Comparison of ENCODE assay signal across 10 cellular contexts in genomic region chr19:42424345-42424707, GRCh38. TPM values are rescaled to one million over a fixed set of nuclear protein-coding genes. Genes with fewer than 3 reads are reported as not detected.
A peak's percentile ranks its signal among the peaks of the same experiment; 100 is the strongest.
DNase-seq lines count a peak whose midpoint lies in the region; ATAC-seq and TF ChIP-seq lines count a peak whose summit lies in the region.
"Had no signal": no experiment of that assay in that cellular context is flagged by ENCODE, and none has a peak within 500 bp of the region (broad histone marks: within the 10 kb centered on the region; RNA-seq: fewer than 3 reads in every experiment).

No MANE protein-coding gene starts in this region.

- no peaks in the 10 kb centered on the region for H3K27me3 ChIP-seq in CD8-positive, alpha-beta T cell (ENCODE audit: insufficient read depth, low read length)
- no peaks in the 10 kb centered on the region for H3K27me3 ChIP-seq in parathyroid adenoma (ENCODE audit: control insufficient read depth, insufficient read depth, low read length)
- H3K27me3 ChIP-seq: SJCRH30 had no signal

- DNase-seq in CD8-positive, alpha-beta T cell, result no peak
- no peak for DNase-seq in RWPE1 (ENCODE audit: low spot score)
- DNase-seq in erythroblast (lab: John Stamatoyannopoulos, UW), result peak; percentile 65 to 66
- no peak for DNase-seq in omental fat pad (ENCODE audit: low spot score)
- DNase-seq in D341Med (ENCODE audit: low spot score), result no peak
- no peak for DNase-seq in activated naive CD4-positive, alpha-beta T cell treated with anti-CD3 and anti-CD28 coated beads, Interleukin-2, amount 50 U/mL, for 16 hours
- DNase-seq: NCI-H1417, SJCRH30 had no signal

- H3K4me3 ChIP-seq in CD8-positive, alpha-beta T cell (ENCODE audit: low read depth, low read length), result peak overlapping the region; percentile 78
- peak overlapping the region; percentile 79 for H3K4me3 ChIP-seq in parathyroid adenoma (ENCODE audit: low read depth, low read length)
- H3K4me3 ChIP-seq: SJCRH30 had no signal

- no peaks in the 10 kb centered on the region for H3K36me3 ChIP-seq in CD8-positive, alpha-beta T cell (ENCODE audit: insufficient read depth, low read length)
- H3K36me3 ChIP-seq in parathyroid adenoma (ENCODE audit: control insufficient read depth, insufficient read depth, low read length), result no peaks in the 10 kb centered on the region
- H3K36me3 ChIP-seq: SJCRH30 had no signal

- CTCF ChIA-PET in CD8-positive, alpha-beta T cell (lab: Charles Lee), result interaction anchor here (1.1 to 5.8 kb wide), 6 partner anchors 9 to 53 kb away, joined by 3 to 28 read pairs (median 4); no protein-coding TSS in a partner anchor
- CTCF ChIA-PET in RWPE1 (lab: Yijun Ruan, JAX), result interaction anchor here (0.7 to 2.7 kb wide), 4 partner anchors 9 to 83 kb away, joined by 3 to 12 read pairs (median 4); no protein-coding TSS in a partner anchor

- H3K9me3 Mint-ChIP-seq in CD8-positive, alpha-beta T cell, result no peaks in the 10 kb centered on the region

- no peak overlapping the region for H3K27ac Mint-ChIP-seq in CD8-positive, alpha-beta T cell

- peaks cover 6% of the 10 kb centered on the region for H3K36me3 Mint-ChIP-seq in CD8-positive, alpha-beta T cell

- POLR2A ChIA-PET in CD8-positive, alpha-beta T cell (lab: Charles Lee), result interaction anchor here (1.6 to 1.7 kb wide), 3 partner anchors 14 to 311 kb away, joined by 3 to 8 read pairs (median 4); no protein-coding TSS in a partner anchor
- POLR2A ChIA-PET in RWPE1 (lab: Yijun Ruan, JAX; ENCODE audit: low non-redundant PET), result no interaction called here

- H3K4me3 Mint-ChIP-seq in CD8-positive, alpha-beta T cell, result peak overlapping the region; percentile 93

- H3K4me1 ChIP-seq in CD8-positive, alpha-beta T cell (ENCODE audit: insufficient read depth, low read length), result peaks cover 31% of the 10 kb centered on the region
- peaks cover 10% of the 10 kb centered on the region for H3K4me1 ChIP-seq in parathyroid adenoma
- H3K4me1 ChIP-seq: SJCRH30 had no signal

- H3K27ac ChIP-seq in CD8-positive, alpha-beta T cell (ENCODE audit: low read depth, low read length), result no peak overlapping the region
- H3K27ac ChIP-seq in RWPE1 (peak overlapping the region; percentile 79), parathyroid adenoma (peak overlapping the region; percentile 43)
- H3K27ac ChIP-seq: SJCRH30 had no signal

- no peak for TF ChIP-seq POLR2A in erythroblast (IDR thresholded peaks at IDR 0.05; ENCODE audit: low read length)

- no peak for TF ChIP-seq CTCF in CD8-positive, alpha-beta T cell (IDR thresholded peaks at IDR 0.05)
- TF ChIP-seq CTCF in RWPE1 (conservative IDR thresholded peaks at IDR 0.05; ENCODE audit: low read depth) (no peak), parathyroid adenoma (IDR thresholded peaks at IDR 0.05) (no peak), omental fat pad (IDR thresholded peaks at IDR 0.05) (no peak)

- no peak for ATAC-seq in CD8-positive, alpha-beta T cell
- ATAC-seq in GM18867 (IDR thresholded peaks at IDR 0.05; ENCODE audit: unreplicated experiment), result no peak
- ATAC-seq in omental fat pad (ENCODE audit: low FRiP score), result no peak

- H3K4me2 ChIP-seq in parathyroid adenoma (ENCODE audit: low read length), result peak overlapping the region; percentile 94

- H3K27me3 Mint-ChIP-seq in CD8-positive, alpha-beta T cell (ENCODE audit: low read depth), result no peaks in the 10 kb centered on the region

- peaks cover 41% of the 10 kb centered on the region for H3K4me1 Mint-ChIP-seq in CD8-positive, alpha-beta T cell (ENCODE audit: low read depth)

- H3K9me3 ChIP-seq in CD8-positive, alpha-beta T cell (ENCODE audit: low read length), result no peaks in the 10 kb centered on the region
- no peaks in the 10 kb centered on the region for H3K9me3 ChIP-seq in parathyroid adenoma (ENCODE audit: control insufficient read depth, low read length)
- H3K9me3 ChIP-seq: SJCRH30 had no signal

- peak overlapping the region; percentile 96 for H2AFZ ChIP-seq in parathyroid adenoma

- H3K9ac ChIP-seq in parathyroid adenoma, result no peak overlapping the region

- intact Hi-C loops in CD8-positive, alpha-beta T cell (cut with DNase I, micrococcal nuclease), result loop anchor here (5.0 to 10.0 kb wide), 6 partner anchors 97 to 317 kb away; partner anchors contain the start of genes DEDD2 (in 1 of the 2), ERF (in 1 of the 2), MEGF8 (in 1 of the 2) and POU2F2 (in 1 of the 2)

- peaks cover 2% of the 10 kb centered on the region for H3K79me2 ChIP-seq in parathyroid adenoma

RNA-seq across cellular contexts. Expression of gene LIPE, which starts 2.9 kb away (rescaled TPM):
- total RNA-seq in CD8-positive, alpha-beta T cell, result 1 to 10 TPM; 4.8 to 8.6 TPM
- total RNA-seq in omental fat pad, result 1,000 to 10,000 TPM in 2 of 4 donors, 100 to 1,000 TPM in 2; 491 to 3,641 (median 1,025) TPM
- total RNA-seq: SJCRH30 had no signal

RNA-seq across cellular contexts. Expression of gene CXCL17, which starts 18.4 kb away (rescaled TPM):
- not detected for total RNA-seq in CD8-positive, alpha-beta T cell
- total RNA-seq in omental fat pad, result not detected
- total RNA-seq: SJCRH30 had no signal

RNA-seq across cellular contexts. Expression of gene CNFN, which starts 34.2 kb away (rescaled TPM):
- not detected for total RNA-seq in CD8-positive, alpha-beta T cell
- total RNA-seq in omental fat pad, result not detected
- total RNA-seq: SJCRH30 had no signal

Comparison
In these comparisons a context has a peak if more than half of its experiments do, and no peak if none do; other contexts are left out.
1. DNase-seq: peak in erythroblast (2 of 2); none in CD8-positive, alpha-beta T cell (0 of 7), RWPE1 (single experiment), omental fat pad (single experiment), D341Med (single experiment) and activated naive CD4-positive, alpha-beta T cell treated with anti-CD3 and anti-CD28 coated beads, Interleukin-2, amount 50 U/mL, for 16 hours (single experiment).
2. RNA of gene LIPE, which starts 2.9 kb away (total RNA-seq): 491 to 3,641 TPM in omental fat pad; 4.8 to 8.6 TPM in CD8-positive, alpha-beta T cell; every median in the first group is over 10 times any median in the second.